ENCODE assay signal across 1 cellular context in genomic region chr6:111804627-111805235, GRCh38.
TF ChIP-seq lines count a peak whose summit lies in the region.

No MANE protein-coding gene starts in this region.

TF ChIP-seq in K562, 482 proteins besides CTCF, POLR2A, EP300 and RAD21 (continued from another document and continues in another):
- TF ChIP-seq RERE (CRISPR knock-in tag; IDR thresholded peaks at IDR 0.05; ENCODE audit: borderline replicate concordance), result no peak
- peak; percentile 79 for TF ChIP-seq MAX (CRISPR knock-in tag; IDR thresholded peaks at IDR 0.05)
- no peak for TF ChIP-seq RBM15 (IDR thresholded peaks at IDR 0.05; ENCODE audit: insufficient read depth, low read length)
- no peak for TF ChIP-seq YY1 (IDR thresholded peaks at IDR 0.05; ENCODE audit: borderline replicate concordance in 1 of 3, control insufficient read depth in 1 of 3, extremely low read depth in 1 of 3, insufficient read depth in 3 of 3, insufficient read length in 1 of 3, insufficient replicate concordance in 2 of 3, low read depth in 1 of 3, low read length in 2 of 3)
- TF ChIP-seq ZNF444 (CRISPR knock-in tag; IDR thresholded peaks at IDR 0.05), result no peak
- peak; percentile 79 for TF ChIP-seq BCOR (IDR thresholded peaks at IDR 0.05)
- TF ChIP-seq ILK (tag; IDR thresholded peaks at IDR 0.05; ENCODE audit: borderline replicate concordance, low read depth), result no peak
- peak; percentile 97 for TF ChIP-seq CBFA2T2 (conservative IDR thresholded peaks at IDR 0.05)
- TF ChIP-seq ZMIZ1 (IDR thresholded peaks at IDR 0.05; ENCODE audit: low read depth in 2 of 2, low read length in 2 of 2), result peak in 1 of 2 experiments; percentile 68; a peak in 1 of 4 replicates
- no peak for TF ChIP-seq ETV1 (tag; conservative IDR thresholded peaks at IDR 0.05; ENCODE audit: low read depth)
- TF ChIP-seq MNT (conservative IDR thresholded peaks at IDR 0.05), result peak in 1 of 2 experiments; percentile 14; a peak in 1 of 4 replicates
- no peak for TF ChIP-seq MIER1 (IDR thresholded peaks at IDR 0.05; ENCODE audit: low read depth)
- TF ChIP-seq TAF15 (IDR thresholded peaks at IDR 0.05; ENCODE audit: low read depth, low read length), result no peak
- TF ChIP-seq UBTF (IDR thresholded peaks at IDR 0.05; ENCODE audit: borderline replicate concordance in 1 of 2, low read depth in 2 of 2, low read length in 2 of 2), result no peak
- no peak for TF ChIP-seq ZBTB9 (CRISPR knock-in tag; IDR thresholded peaks at IDR 0.05)
- no peak for TF ChIP-seq MCM7 (IDR thresholded peaks at IDR 0.05)
- no peak for TF ChIP-seq RFX7 (CRISPR knock-in tag; IDR thresholded peaks at IDR 0.05)
- TF ChIP-seq BMI1 (IDR thresholded peaks at IDR 0.05; ENCODE audit: low read length), result no peak
- TF ChIP-seq HMGXB4 (CRISPR knock-in tag; IDR thresholded peaks at IDR 0.05), result no peak
- TF ChIP-seq ZNF398 (CRISPR knock-in tag; IDR thresholded peaks at IDR 0.05), result no peak
- no peak for TF ChIP-seq EWSR1 (IDR thresholded peaks at IDR 0.05; ENCODE audit: borderline replicate concordance, low read depth, partially characterized antibody)
- TF ChIP-seq NFIC (IDR thresholded peaks at IDR 0.05), result peak; percentile 86
- no peak for TF ChIP-seq SLC30A9 (CRISPR knock-in tag; IDR thresholded peaks at IDR 0.05)
- TF ChIP-seq TAF1 (IDR thresholded peaks at IDR 0.05; ENCODE audit: control insufficient read depth, extremely low read depth, insufficient read depth, low read length, severe bottlenecking), result no peak
- no peak for TF ChIP-seq ZKSCAN8 (CRISPR knock-in tag; IDR thresholded peaks at IDR 0.05)
- TF ChIP-seq DEAF1 (CRISPR knock-in tag; IDR thresholded peaks at IDR 0.05), result no peak
- no peak for TF ChIP-seq KLF6 (CRISPR knock-in tag; IDR thresholded peaks at IDR 0.05; ENCODE audit: borderline replicate concordance)
- TF ChIP-seq THAP12 (CRISPR knock-in tag; IDR thresholded peaks at IDR 0.05), result no peak
- no peak for TF ChIP-seq E2F3 (CRISPR knock-in tag; IDR thresholded peaks at IDR 0.05)
- TF ChIP-seq TAL1 (IDR thresholded peaks at IDR 0.05), result peak; percentile 96
- peak; percentile 95 for TF ChIP-seq NCOR1 (IDR thresholded peaks at IDR 0.05)
- TF ChIP-seq ETS2 (tag; IDR thresholded peaks at IDR 0.05; ENCODE audit: borderline replicate concordance, poor library complexity, severe bottlenecking), result no peak
- TF ChIP-seq RBBP5 (IDR thresholded peaks at IDR 0.05; ENCODE audit: borderline replicate concordance, insufficient read depth, low read length, poor library complexity, severe bottlenecking), result no peak
- no peak for TF ChIP-seq KLF10 (CRISPR knock-in tag; IDR thresholded peaks at IDR 0.05)
- no peak for TF ChIP-seq YBX1 (IDR thresholded peaks at IDR 0.05)
